In the genomic region with DNA sequence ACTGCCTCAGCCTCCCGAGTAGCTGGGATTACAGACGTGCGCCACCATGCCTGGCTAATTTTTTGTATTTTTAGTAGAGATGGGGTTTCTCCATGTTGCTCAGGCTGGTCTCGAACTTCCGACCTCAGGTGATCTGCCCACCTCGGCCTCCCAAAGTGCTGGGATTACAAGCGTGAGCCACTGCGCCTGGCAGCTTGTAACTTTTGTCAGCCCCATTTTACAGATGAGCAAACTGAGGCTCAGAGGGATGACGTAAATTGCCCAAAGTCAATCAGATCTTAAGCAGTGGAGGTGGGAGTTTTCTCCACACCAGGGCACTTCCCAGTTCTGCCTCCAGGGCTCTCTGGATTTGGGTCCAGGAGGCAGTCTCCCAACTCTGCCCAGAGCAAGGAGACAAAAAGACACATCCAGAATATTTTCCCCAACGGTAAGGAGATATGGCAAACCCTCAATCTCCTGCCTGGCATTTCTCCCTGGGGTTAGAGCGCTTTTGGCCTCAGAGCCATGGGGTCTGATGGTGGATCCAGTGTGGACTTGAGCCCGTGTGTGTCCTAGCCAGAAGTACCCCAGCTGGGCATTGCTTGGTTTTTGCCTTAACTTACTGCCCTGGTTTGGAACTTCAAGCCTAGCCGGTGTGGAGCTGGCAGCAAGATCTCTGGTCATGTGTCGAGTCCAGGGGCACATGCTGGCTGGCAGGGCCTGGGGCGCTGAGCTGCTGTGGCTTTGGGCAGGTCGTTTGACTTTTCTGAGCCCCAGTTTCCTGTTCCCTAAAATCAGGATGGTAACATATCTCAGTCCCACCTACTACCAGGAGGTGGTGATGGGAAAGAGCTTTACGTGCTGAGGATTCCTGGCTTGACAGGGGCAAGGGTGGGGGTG, we compare ENCODE assay signal across 19 cellular contexts. TPM values are rescaled to one million over a fixed set of nuclear protein-coding genes. Genes with fewer than 3 reads are reported as not detected.
DNase-seq lines count a peak whose midpoint lies in the region; ATAC-seq, FAIRE-seq and TF ChIP-seq lines count a peak whose summit lies in the region.
"Had no signal": no experiment of that assay in that cellular context is flagged by ENCODE, and none has a peak within 500 bp of the region (broad histone marks: within the 10 kb centered on the region; RNA-seq: fewer than 3 reads in every experiment).

No MANE protein-coding gene starts in this region.

- H2AFZ ChIP-seq in HepG2 (ENCODE audit: low read length), result no peak overlapping the region

- H3K4me1 Mint-ChIP-seq in mesothelial cell of epicardium, result no peaks in the 10 kb centered on the region

- no peaks in the 10 kb centered on the region for H3K79me2 ChIP-seq in HepG2 (ENCODE audit: insufficient read depth, low read length)

- peaks cover 26% of the 10 kb centered on the region for H3K27me3 Mint-ChIP-seq in mesothelial cell of epicardium (ENCODE audit: low read depth)

- H3K27me3 ChIP-seq in HepG2 (ENCODE audit: control insufficient read depth in 1 of 2, insufficient read depth in 2 of 2, low read length in 2 of 2) (peaks cover 22 to 62% of the 10 kb centered on the region in 2 experiments), right lobe of liver (peaks cover 0 to 13% of the 10 kb centered on the region in 2 donors), brain microvascular endothelial cell (replicated peaks) (peaks cover 5% of the 10 kb centered on the region)
- H3K27me3 ChIP-seq in effector memory CD4-positive, alpha-beta T cell (replicated peaks; ENCODE audit: control insufficient read depth, insufficient read depth, low read length, poor library complexity, severe bottlenecking), result peaks cover 24% of the 10 kb centered on the region

- no peak for FAIRE-seq in HepG2 (lab: Jason Lieb, UNC)
- FAIRE-seq: RCC 7860 had no signal

- no peak overlapping the region for H3K27ac ChIP-seq in HepG2 (ENCODE audit: extremely low read length, insufficient read depth, low read length)
- no peak overlapping the region for H3K27ac ChIP-seq in right lobe of liver
- no peak overlapping the region for H3K27ac ChIP-seq in brain microvascular endothelial cell
- H3K27ac ChIP-seq in effector memory CD4-positive, alpha-beta T cell (ENCODE audit: insufficient read depth, low read length, poor library complexity, severe bottlenecking), result no peak overlapping the region
- H3K27ac ChIP-seq: BLaER1 had no signal

- POLR2A ChIA-PET in HepG2 (lab: Yijun Ruan, JAX), result no interaction called here

- no peaks in the 10 kb centered on the region for H4K20me1 ChIP-seq in HepG2 (ENCODE audit: insufficient read depth, low read length)

- H3K36me3 Mint-ChIP-seq in mesothelial cell of epicardium, result no peaks in the 10 kb centered on the region
- H3K36me3 Mint-ChIP-seq: CD4-positive, alpha-beta memory T cell had no signal

- TF ChIP-seq EP300 in HepG2 (IDR thresholded peaks at IDR 0.05; ENCODE audit: low read depth in 2 of 2, low read length in 2 of 2) (no peak), HepG2 (CRISPR knock-in tag; IDR thresholded peaks at IDR 0.05; ENCODE audit: borderline replicate concordance) (no peak)

- no peak overlapping the region for H3K4me3 Mint-ChIP-seq in mesothelial cell of epicardium
- H3K4me3 Mint-ChIP-seq: CD4-positive, alpha-beta memory T cell had no signal

- no peak for TF ChIP-seq POLR2A in HepG2 (IDR thresholded peaks at IDR 0.05; ENCODE audit: insufficient read depth in 1 of 2, low read depth in 2 of 2, low read length in 2 of 2)
- TF ChIP-seq POLR2A in right lobe of liver (IDR thresholded peaks at IDR 0.05), result no peak

- DNase-seq in HepG2 (ENCODE audit: low spot score), result no peak
- DNase-seq in right lobe of liver, result no peak
- no peak for DNase-seq in brain microvascular endothelial cell
- no peak for DNase-seq in mesothelial cell of epicardium (ENCODE audit: low spot score in 2 of 2, unreplicated experiment in 2 of 2)
- no peak for DNase-seq in effector memory CD4-positive, alpha-beta T cell
- no peak for DNase-seq in omental fat pad (ENCODE audit: low spot score)
- DNase-seq: CD4-positive, alpha-beta memory T cell; HCEC 1CT; NCI-H1092 treated with DMSO at 0.1 percent for 48 hours; NCI-H1694; NCI-H2081 treated with DMSO at 0.1 percent for 48 hours; NCI-H510A; NCI-H748 treated with DMSO at 0.1 percent for 48 hours; NK-92 treated with Interleukin-12 subunit alpha and Interleukin-12 subunit beta, amount 100 ng/mL, for 24 hours; Right ventricle myocardium superior; SK-N-SH had no signal

- ATAC-seq in HepG2, result no peak
- ATAC-seq in right lobe of liver, result no peak
- ATAC-seq in GM19328 (IDR thresholded peaks at IDR 0.05; ENCODE audit: unreplicated experiment), result no peak
- no peak for ATAC-seq in omental fat pad (ENCODE audit: low FRiP score)

- in situ Hi-C loops in HepG2 (cut with HindIII; ENCODE audit: extremely low pct_ligation_motif_present, low pct_unique_long_range_greater_than_20kb) (no loop called here), brain microvascular endothelial cell (cut with HindIII; ENCODE audit: low pct_ligation_motif_present, low sequenced_read_pairs) (no loop called here)

- H3K4me2 ChIP-seq in HepG2 (ENCODE audit: low read depth, low read length), result no peak overlapping the region
- H3K4me2 ChIP-seq: BLaER1, SK-N-SH had no signal

- no peaks in the 10 kb centered on the region for H3K9me3 ChIP-seq in HepG2 (ENCODE audit: low read length)
- no peaks in the 10 kb centered on the region for H3K9me3 ChIP-seq in right lobe of liver
- H3K9me3 ChIP-seq in effector memory CD4-positive, alpha-beta T cell (ENCODE audit: control insufficient read depth, low read length), result no peaks in the 10 kb centered on the region
- H3K9me3 ChIP-seq: BLaER1, SK-N-SH had no signal

- H3K4me3 ChIP-seq in HepG2 (replicated peaks in 1 of 3; ENCODE audit: insufficient read depth in 1 of 3, low read depth in 2 of 3, low read length in 3 of 3) (no peak overlapping the region), right lobe of liver (no peak overlapping the region), brain microvascular endothelial cell (ENCODE audit: low read depth, low read length) (no peak overlapping the region)
- no peak overlapping the region for H3K4me3 ChIP-seq in effector memory CD4-positive, alpha-beta T cell (ENCODE audit: insufficient read depth, low read depth, low read length, poor library complexity, severe bottlenecking)
- H3K4me3 ChIP-seq: BLaER1 had no signal

- TF ChIP-seq RAD21 in HepG2 (CRISPR knock-in tag; IDR thresholded peaks at IDR 0.05), result no peak

- peaks cover 18% of the 10 kb centered on the region for H3K4me1 ChIP-seq in HepG2 (ENCODE audit: insufficient read depth, low read length)
- H3K4me1 ChIP-seq in right lobe of liver, result peaks cover 0 to 9% (median 0%) of the 10 kb centered on the region in 4 donors
- H3K4me1 ChIP-seq in effector memory CD4-positive, alpha-beta T cell (ENCODE audit: control insufficient read depth, insufficient read depth, low read length, poor library complexity, severe bottlenecking), result peaks cover 10% of the 10 kb centered on the region

- H3K9me3 Mint-ChIP-seq in mesothelial cell of epicardium, result no peaks in the 10 kb centered on the region
- H3K9me3 Mint-ChIP-seq: CD4-positive, alpha-beta memory T cell had no signal

- H3K9ac ChIP-seq in HepG2 (ENCODE audit: insufficient read depth, low read depth, low read length), result no peak overlapping the region
- H3K9ac ChIP-seq: BLaER1, SK-N-SH had no signal

- no peak overlapping the region for H3K27ac Mint-ChIP-seq in mesothelial cell of epicardium

- TF ChIP-seq CTCF in HepG2 (CRISPR knock-in tag; IDR thresholded peaks at IDR 0.05), result no peak
- TF ChIP-seq CTCF in right lobe of liver (IDR thresholded peaks at IDR 0.05), result no peak
- TF ChIP-seq CTCF in brain microvascular endothelial cell (IDR thresholded peaks at IDR 0.05; ENCODE audit: low read depth, low read length, missing control alignments), result peak; percentile 27
- peak; percentile 17 for TF ChIP-seq CTCF in mesothelial cell of epicardium (IDR thresholded peaks at IDR 0.05; ENCODE audit: unreplicated experiment)
- no peak for TF ChIP-seq CTCF in omental fat pad (IDR thresholded peaks at IDR 0.05)

- BruUV-seq in HepG2 (replicated peaks; lab: Mats Ljungman, UMichigan), result no TSS peak

- WGBS in HepG2 (ENCODE audit: low lambda C conversion rate), result 26% methylated on average over 16 of the region's 17 CpGs
- 62% methylated on average over 9 of the region's 17 CpGs for WGBS in right lobe of liver (ENCODE audit: insufficient coverage, low coverage, low lambda C conversion rate, missing lambda C conversion rate)

- H3K36me3 ChIP-seq in HepG2 (replicated peaks in 1 of 2; ENCODE audit: control insufficient read depth in 1 of 2, insufficient read depth in 2 of 2, low read length in 2 of 2) (no peaks in the 10 kb centered on the region), right lobe of liver (no peaks in the 10 kb centered on the region), brain microvascular endothelial cell (replicated peaks) (no peaks in the 10 kb centered on the region)
- no peaks in the 10 kb centered on the region for H3K36me3 ChIP-seq in effector memory CD4-positive, alpha-beta T cell (ENCODE audit: control insufficient read depth, insufficient read depth, low read length)
- H3K36me3 ChIP-seq: BLaER1 had no signal

- intact Hi-C loops in HepG2 (cut with micrococcal nuclease; ENCODE audit: unreplicated experiment), result no loop called here
- intact Hi-C loops in right lobe of liver (cut with DNase I), result no loop called here

- CTCF ChIA-PET in HepG2 (lab: Yijun Ruan, JAX; ENCODE audit: low intra/inter-chr PET ratio, low total read pairs), result no interaction called here

RNA-seq across cellular contexts. Expression of gene ADAM11, which starts 3.4 kb away (rescaled TPM):
- total RNA-seq in HepG2 (2016; rRNA removed; fragmentation: Illumina TruSeq; extraction: Trizol) (0.44 and 0.91 TPM in 2 replicates), right lobe of liver (under 1 TPM in 4 of 6 experiments, not detected in 2; 0.04 to 0.12 (median 0.08) TPM), mesothelial cell of epicardium (8.5 to 10.1 TPM (median 9.2 TPM) in 3 replicates), omental fat pad (under 1 TPM; 0.19 to 0.72 (median 0.50) TPM)
- 0.18 and 0.40 TPM in 2 replicates for total RNA-seq in HepG2 (2016; cell fraction: cytosol; rRNA removed; fragmentation: Illumina TruSeq; extraction: Trizol; ENCODE audit: low read depth)
- total RNA-seq in HepG2 (2016; cell fraction: insoluble cytoplasmic fraction; rRNA removed; fragmentation: Illumina TruSeq; extraction: Trizol), result 0.40 and 0.76 TPM in 2 replicates
- total RNA-seq in HepG2 (2016; cell fraction: membrane; rRNA removed; fragmentation: Illumina TruSeq; extraction: Trizol), result 0.59 TPM in 2 replicates
- 1.4 and 1.8 TPM in 2 replicates for total RNA-seq in HepG2 (2016; cell fraction: nucleus; rRNA removed; fragmentation: Illumina TruSeq; extraction: Trizol)
- polyA plus RNA-seq in HepG2 (2011; rRNA removed), result 0.33 and 0.38 TPM in 2 replicates
- polyA plus RNA-seq in HepG2 (2011; cell fraction: cytosol; rRNA removed), result 0.09 and 0.34 TPM in 2 replicates
- 2.0 and 2.2 TPM in 2 replicates for polyA plus RNA-seq in HepG2 (2011; cell fraction: nucleus; rRNA removed)
- polyA plus RNA-seq in HepG2 (2012), result 0.19 and 0.40 TPM in 2 replicates
- 0.17 and 0.23 TPM in 2 replicates for polyA plus RNA-seq in HepG2 (2016; cell fraction: cytosol; fragmentation: Illumina TruSeq; extraction: Trizol; ENCODE audit: low read depth)
- 0.50 and 0.58 TPM in 2 replicates for polyA plus RNA-seq in HepG2 (2016; cell fraction: insoluble cytoplasmic fraction; fragmentation: Illumina TruSeq; extraction: Trizol; ENCODE audit: low read depth)
- polyA plus RNA-seq in HepG2 (2016; cell fraction: membrane; fragmentation: Illumina TruSeq; extraction: Trizol; ENCODE audit: low read depth), result 0.31 and 0.34 TPM in 2 replicates
- polyA plus RNA-seq in HepG2 (2016; cell fraction: nucleus; fragmentation: Illumina TruSeq; extraction: Trizol; ENCODE audit: insufficient read depth, low read depth), result 2.2 and 3.0 TPM in 2 replicates
- polyA minus RNA-seq in HepG2 (2011; rRNA and poly(A)+ RNA removed; ENCODE audit: low replicate concordance), result 2.1 and 2.5 TPM in 2 replicates
- 0.18 and 0.69 TPM in 2 replicates for polyA minus RNA-seq in HepG2 (2011; cell fraction: cytosol; rRNA and poly(A)+ RNA removed)
- polyA minus RNA-seq in HepG2 (2011; cell fraction: nucleus; rRNA and poly(A)+ RNA removed), result 0.87 and 0.90 TPM in 2 replicates

RNA-seq across cellular contexts. Expression of gene DBF4B, which starts 53.7 kb away (rescaled TPM):
- total RNA-seq in HepG2 (2016; rRNA removed; fragmentation: Illumina TruSeq; extraction: Trizol) (9.0 and 11.7 TPM in 2 replicates), right lobe of liver (1 to 10 TPM in 5 of 6 experiments, under 1 TPM in 1; 0.81 to 2.3 (median 1.7) TPM), mesothelial cell of epicardium (16.9 to 17.9 TPM (median 17.6 TPM) in 3 replicates), omental fat pad (1 to 10 TPM; 1.6 to 6.3 (median 2.5) TPM)
- total RNA-seq in HepG2 (2016; cell fraction: cytosol; rRNA removed; fragmentation: Illumina TruSeq; extraction: Trizol; ENCODE audit: low read depth), result 5.1 and 7.1 TPM in 2 replicates
- total RNA-seq in HepG2 (2016; cell fraction: insoluble cytoplasmic fraction; rRNA removed; fragmentation: Illumina TruSeq; extraction: Trizol), result 9.2 and 10.4 TPM in 2 replicates
- total RNA-seq in HepG2 (2016; cell fraction: membrane; rRNA removed; fragmentation: Illumina TruSeq; extraction: Trizol), result 8.6 TPM in 2 replicates
- total RNA-seq in HepG2 (2016; cell fraction: nucleus; rRNA removed; fragmentation: Illumina TruSeq; extraction: Trizol), result 14.4 and 16.1 TPM in 2 replicates
- 11.0 and 13.2 TPM in 2 replicates for polyA plus RNA-seq in HepG2 (2011; rRNA removed)
- 3.7 and 6.3 TPM in 2 replicates for polyA plus RNA-seq in HepG2 (2011; cell fraction: cytosol; rRNA removed)
- 26.1 and 32.6 TPM in 2 replicates for polyA plus RNA-seq in HepG2 (2011; cell fraction: nucleus; rRNA removed)
- 5.8 and 8.4 TPM in 2 replicates for polyA plus RNA-seq in HepG2 (2012)
- polyA plus RNA-seq in HepG2 (2016; cell fraction: cytosol; fragmentation: Illumina TruSeq; extraction: Trizol; ENCODE audit: low read depth), result 1.6 and 1.7 TPM in 2 replicates
- polyA plus RNA-seq in HepG2 (2016; cell fraction: insoluble cytoplasmic fraction; fragmentation: Illumina TruSeq; extraction: Trizol; ENCODE audit: low read depth), result 10.5 and 12.2 TPM in 2 replicates
- 6.2 and 6.4 TPM in 2 replicates for polyA plus RNA-seq in HepG2 (2016; cell fraction: membrane; fragmentation: Illumina TruSeq; extraction: Trizol; ENCODE audit: low read depth)
- polyA plus RNA-seq in HepG2 (2016; cell fraction: nucleus; fragmentation: Illumina TruSeq; extraction: Trizol; ENCODE audit: insufficient read depth, low read depth), result 45.6 and 45.7 TPM in 2 replicates
- 14.4 and 29.8 TPM in 2 replicates for polyA minus RNA-seq in HepG2 (2011; rRNA and poly(A)+ RNA removed; ENCODE audit: low replicate concordance)
- 2.5 and 3.0 TPM in 2 replicates for polyA minus RNA-seq in HepG2 (2011; cell fraction: cytosol; rRNA and poly(A)+ RNA removed)
- 8.5 and 9.8 TPM in 2 replicates for polyA minus RNA-seq in HepG2 (2011; cell fraction: nucleus; rRNA and poly(A)+ RNA removed)

Comparison
In these comparisons a context has a peak if more than half of its experiments do, and no peak if none do; other contexts are left out.
1. CTCF ChIP-seq: peak in brain microvascular endothelial cell (single experiment) and mesothelial cell of epicardium (single experiment); none in HepG2 (single experiment), right lobe of liver (0 of 4) and omental fat pad (0 of 3).